15 cellular contexts compared by ENCODE assay signal in the genomic region with DNA sequence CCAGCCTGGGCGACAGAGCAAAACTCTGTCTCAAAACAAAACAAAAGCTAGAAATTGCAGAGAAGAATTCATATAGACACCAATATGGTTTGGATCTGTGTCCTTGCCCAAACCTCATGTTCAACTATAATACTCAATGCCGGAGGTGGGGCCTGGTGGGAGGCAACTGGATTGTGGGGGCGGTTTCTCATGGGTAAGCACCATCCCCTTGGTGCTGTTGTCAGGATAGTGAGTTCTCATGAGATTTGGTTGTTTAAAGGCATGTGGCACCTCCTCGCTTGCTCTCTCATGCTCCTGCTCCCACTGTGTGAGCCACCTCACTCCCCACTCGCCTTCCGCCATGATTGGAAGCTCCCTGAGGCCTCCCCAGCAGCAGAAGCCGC. TPM values are rescaled to one million over a fixed set of nuclear protein-coding genes. Genes with fewer than 3 reads are reported as not detected.
DNase-seq lines count a peak whose midpoint lies in the region; ATAC-seq and TF ChIP-seq lines count a peak whose summit lies in the region.
"Had no signal": no experiment of that assay in that cellular context is flagged by ENCODE, and none has a peak within 500 bp of the region (broad histone marks: within the 10 kb centered on the region; RNA-seq: fewer than 3 reads in every experiment).

No MANE protein-coding gene starts in this region.

- H3K27me3 Mint-ChIP-seq in H9 (ENCODE audit: low read depth) (no peaks in the 10 kb centered on the region), endodermal cell (ENCODE audit: insufficient read depth) (no peaks in the 10 kb centered on the region), neural progenitor cell (ENCODE audit: insufficient read depth, low read depth) (no peaks in the 10 kb centered on the region)
- no peaks in the 10 kb centered on the region for H3K27me3 Mint-ChIP-seq in stimulated activated naive CD8-positive, alpha-beta T cell treated with anti-CD3 and anti-CD28 coated beads, Interleukin-15, amount 100 ng/mL, for 72 hours
- H3K27me3 Mint-ChIP-seq: CD4-positive, alpha-beta memory T cell had no signal

- H4K91ac ChIP-seq in H9 (ENCODE audit: insufficient read length, low read depth, low read length): no peak overlapping the region

- H3K27ac ChIP-seq in H9 (ENCODE audit: insufficient read length, low read depth, low read length) (no peak overlapping the region), endodermal cell (ENCODE audit: low read depth, low read length) (no peak overlapping the region), neural progenitor cell (no peak overlapping the region), Karpas-422 (ENCODE audit: low read length) (no peak overlapping the region), SK-N-SH (ENCODE audit: low read depth in 2 of 2, low read length in 1 of 2) (no peak overlapping the region)

- H2AFZ ChIP-seq in H9 (ENCODE audit: low read length) (no peak overlapping the region), neural progenitor cell (replicated peaks) (no peak overlapping the region), Karpas-422 (ENCODE audit: low read length) (no peak overlapping the region), SK-N-SH (ENCODE audit: low read depth) (no peak overlapping the region)

- no peak overlapping the region for H3K23ac ChIP-seq in H9 (ENCODE audit: insufficient read length, low read depth, low read length)

- no peak overlapping the region for H3K18ac ChIP-seq in H9 (ENCODE audit: insufficient read length, low read depth, low read length)

- H3K79me2 ChIP-seq in H9 (ENCODE audit: insufficient read depth, low read length) (peaks cover 22% of the 10 kb centered on the region; the same call in 1 of the 2 replicates), neural progenitor cell (ENCODE audit: low read depth) (peaks cover 87% of the 10 kb centered on the region), Karpas-422 (ENCODE audit: low read length) (no peaks in the 10 kb centered on the region), SK-N-SH (ENCODE audit: insufficient read depth) (peaks cover 89% of the 10 kb centered on the region)

- H3K4me3 Mint-ChIP-seq in H9 (no peak overlapping the region), endodermal cell (no peak overlapping the region), neural progenitor cell (no peak overlapping the region)
- no peak overlapping the region for H3K4me3 Mint-ChIP-seq in stimulated activated naive CD8-positive, alpha-beta T cell treated with anti-CD3 and anti-CD28 coated beads, Interleukin-15, amount 100 ng/mL, for 72 hours
- H3K4me3 Mint-ChIP-seq: CD4-positive, alpha-beta memory T cell had no signal

- no peaks in the 10 kb centered on the region for H3K27me3 ChIP-seq in H9 (ENCODE audit: insufficient read depth, low read length)
- no peaks in the 10 kb centered on the region for H3K27me3 ChIP-seq in endodermal cell (ENCODE audit: control insufficient read depth, insufficient read depth, low read length, poor library complexity, severe bottlenecking)
- no peaks in the 10 kb centered on the region for H3K27me3 ChIP-seq in neural progenitor cell
- H3K27me3 ChIP-seq in Karpas-422 (ENCODE audit: low read length): no peaks in the 10 kb centered on the region
- no peaks in the 10 kb centered on the region for H3K27me3 ChIP-seq in SK-N-SH (ENCODE audit: insufficient read depth)

- H3F3A ChIP-seq in neural progenitor cell (ENCODE audit: low read depth) (no peaks in the 10 kb centered on the region), SK-N-SH (replicated peaks; ENCODE audit: insufficient read depth) (no peaks in the 10 kb centered on the region)

- no peak overlapping the region for H3K4me3 ChIP-seq in endodermal cell (ENCODE audit: low read length)
- no peak overlapping the region for H3K4me3 ChIP-seq in neural progenitor cell
- no peak overlapping the region for H3K4me3 ChIP-seq in Karpas-422 (ENCODE audit: low read length)
- no peak overlapping the region for H3K4me3 ChIP-seq in SK-N-SH (ENCODE audit: low read depth in 2 of 2, low read length in 1 of 2)

- no peak overlapping the region for H2BK20ac ChIP-seq in H9 (ENCODE audit: low read depth, low read length, poor library complexity, severe bottlenecking)

- POLR2A ChIA-PET in SK-N-SH (lab: Yijun Ruan, JAX): interaction anchor here (0.7 kb wide), 1 partner anchor 156 kb away, joined by 3 read pairs; no protein-coding TSS in a partner anchor

- WGBS in H9 (ENCODE audit: extremely low coverage, insufficient read length, low lambda C conversion rate): no CpG with 5 or more reads among the region's 7 CpGs
- WGBS in endodermal cell (ENCODE audit: insufficient coverage in 1 of 2, insufficient read length in 1 of 2), 2 experiments: 97% methylated on average over 7 of the region's 7 CpGs; no CpG with 5 or more reads in 1 of the 2 experiments
- 100% methylated on average over 7 of the region's 7 CpGs for WGBS in SK-N-SH (ENCODE audit: low lambda C conversion rate)

- TF ChIP-seq CTCF in H9 (conservative IDR thresholded peaks at IDR 0.05) (no peak), endodermal cell (conservative IDR thresholded peaks at IDR 0.05) (no peak), neural progenitor cell (IDR thresholded peaks at IDR 0.05) (no peak), SK-N-SH (IDR thresholded peaks at IDR 0.05) (no peak)

- H3T11ph ChIP-seq in H9 (ENCODE audit: low read length): no peak overlapping the region

- H3K9ac ChIP-seq in H9 (ENCODE audit: extremely low read depth, insufficient read length, low read length) (no peak overlapping the region), endodermal cell (ENCODE audit: extremely low read depth, low read length, poor library complexity, severe bottlenecking) (no peak overlapping the region), neural progenitor cell (no peak overlapping the region), Karpas-422 (ENCODE audit: low read length) (no peak overlapping the region), SK-N-SH (no peak overlapping the region)

- DNase-seq in H9 (no peak), endodermal cell (no peak), neural progenitor cell (ENCODE audit: low spot score) (no peak), Karpas-422 (no peak), SK-N-SH (no peak)
- DNase-seq in stimulated activated naive CD8-positive, alpha-beta T cell treated with anti-CD3 and anti-CD28 coated beads, Interleukin-15, amount 100 ng/mL, for 72 hours: no peak
- no peak for DNase-seq in activated CD4-positive, CD25-positive, alpha-beta regulatory T cell treated with anti-CD3 and anti-CD28 coated beads, Interleukin-2, amount 50 U/mL, for 72 hours
- DNase-seq: C1 segment of cervical spinal cord; CD4-positive, alpha-beta memory T cell; COR-L47; DMS153; DND-41; GOT3; HCEC 1CT had no signal

- H4K20me1 ChIP-seq in H9 (ENCODE audit: control insufficient read depth, insufficient read depth, insufficient read length): peaks cover 2% of the 10 kb centered on the region
- H4K20me1 ChIP-seq in neural progenitor cell (ENCODE audit: low read depth): peaks cover 26% of the 10 kb centered on the region
- H4K20me1 ChIP-seq in Karpas-422 (ENCODE audit: insufficient read depth, low read depth, low read length): no peaks in the 10 kb centered on the region
- H4K20me1 ChIP-seq in SK-N-SH (ENCODE audit: insufficient read depth): peaks cover 7% of the 10 kb centered on the region; the same call in 1 of the 2 replicates

- peaks cover 3% of the 10 kb centered on the region for H3K79me1 ChIP-seq in H9 (ENCODE audit: insufficient read depth, low read depth, low read length, poor library complexity, severe bottlenecking)

- TF ChIP-seq RAD21 in Ishikawa (IDR thresholded peaks at IDR 0.05; ENCODE audit: low read depth) (no peak), SK-N-SH (IDR thresholded peaks at IDR 0.05; ENCODE audit: low read length) (no peak)

- no peak overlapping the region for H4K5ac ChIP-seq in H9 (ENCODE audit: insufficient read length, low read depth, low read length)

- no peak overlapping the region for H2BK120ac ChIP-seq in H9 (ENCODE audit: low read depth, low read length, poor library complexity, severe bottlenecking)

- H3K14ac ChIP-seq in H9 (ENCODE audit: insufficient read depth, low read length): no peak overlapping the region

- peaks cover 2% of the 10 kb centered on the region for H3K23me2 ChIP-seq in H9 (ENCODE audit: insufficient read length, low read depth, low read length, poor library complexity, severe bottlenecking)

- H3K27ac Mint-ChIP-seq in H9 (peak overlapping the region; percentile 46 to 92 (median 88); a peak in 4 of 7 replicates), endodermal cell (peak overlapping the region; percentile 66), neural progenitor cell (peak overlapping the region; percentile 59)
- H3K27ac Mint-ChIP-seq in stimulated activated naive CD8-positive, alpha-beta T cell treated with anti-CD3 and anti-CD28 coated beads, Interleukin-15, amount 100 ng/mL, for 72 hours: no peak overlapping the region

- no peak for ATAC-seq in stimulated activated naive CD8-positive, alpha-beta T cell treated with anti-CD3 and anti-CD28 coated beads, Interleukin-15, amount 100 ng/mL, for 72 hours

- H3K4ac ChIP-seq in H9 (ENCODE audit: low read depth, low read length): no peak overlapping the region

- TF ChIP-seq EP300 in Ishikawa (IDR thresholded peaks at IDR 0.05; ENCODE audit: borderline replicate concordance): no peak
- no peak for TF ChIP-seq EP300 in SK-N-SH (IDR thresholded peaks at IDR 0.05; ENCODE audit: borderline replicate concordance in 1 of 2, low read depth in 1 of 2, low read length in 1 of 2)

- no peak overlapping the region for H2AK5ac ChIP-seq in H9 (ENCODE audit: insufficient read length, low read length)

- H2BK15ac ChIP-seq in H9 (ENCODE audit: low read depth, low read length): no peak overlapping the region

- H2BK5ac ChIP-seq in H9 (ENCODE audit: insufficient read length, low read length): no peak overlapping the region

- H3K9me3 ChIP-seq in H9 (ENCODE audit: control insufficient read depth, low read depth, low read length): no peaks in the 10 kb centered on the region
- no peaks in the 10 kb centered on the region for H3K9me3 ChIP-seq in endodermal cell (ENCODE audit: control insufficient read depth, low read length)
- no peaks in the 10 kb centered on the region for H3K9me3 ChIP-seq in neural progenitor cell (ENCODE audit: low read depth)
- H3K9me3 ChIP-seq in Karpas-422 (ENCODE audit: low read length): no peaks in the 10 kb centered on the region
- no peaks in the 10 kb centered on the region for H3K9me3 ChIP-seq in SK-N-SH

- peaks cover 64% of the 10 kb centered on the region for H3K36me3 ChIP-seq in endodermal cell (ENCODE audit: control insufficient read depth, insufficient read depth, low read length)
- no peaks in the 10 kb centered on the region for H3K36me3 ChIP-seq in neural progenitor cell
- no peaks in the 10 kb centered on the region for H3K36me3 ChIP-seq in Karpas-422 (ENCODE audit: insufficient read depth, low read length)
- H3K36me3 ChIP-seq in SK-N-SH (replicated peaks in 1 of 2; ENCODE audit: control insufficient read depth in 1 of 2, insufficient read depth in 2 of 2, low read length in 1 of 2): peaks cover 0 to 14% of the 10 kb centered on the region in 2 experiments

- CTCF ChIA-PET in SK-N-SH (lab: Yijun Ruan, JAX): no interaction called here

- no peaks in the 10 kb centered on the region for H3K9me2 ChIP-seq in Karpas-422 (replicated peaks; ENCODE audit: insufficient read depth, low read length)
- no peaks in the 10 kb centered on the region for H3K9me2 ChIP-seq in SK-N-SH

- no peak overlapping the region for H4K8ac ChIP-seq in H9 (replicated peaks; ENCODE audit: insufficient read length, low read depth, low read length)

- H2BK12ac ChIP-seq in H9 (ENCODE audit: insufficient read length, low read depth, low read length): no peak overlapping the region

- no peaks in the 10 kb centered on the region; a peak in 1 of 5 replicates for H3K9me3 Mint-ChIP-seq in H9
- no peaks in the 10 kb centered on the region for H3K9me3 Mint-ChIP-seq in endodermal cell
- H3K9me3 Mint-ChIP-seq in neural progenitor cell: peaks cover 13% of the 10 kb centered on the region
- H3K9me3 Mint-ChIP-seq in stimulated activated naive CD8-positive, alpha-beta T cell treated with anti-CD3 and anti-CD28 coated beads, Interleukin-15, amount 100 ng/mL, for 72 hours: no peaks in the 10 kb centered on the region
- H3K9me3 Mint-ChIP-seq: CD4-positive, alpha-beta memory T cell had no signal

- no peak overlapping the region for H3K4me2 ChIP-seq in H9 (ENCODE audit: insufficient read depth, insufficient read length, low read length)
- no peak overlapping the region for H3K4me2 ChIP-seq in neural progenitor cell
- no peak overlapping the region for H3K4me2 ChIP-seq in Karpas-422 (ENCODE audit: low read depth, low read length, poor library complexity, severe bottlenecking)
- no peak overlapping the region for H3K4me2 ChIP-seq in SK-N-SH

- peaks cover 36 to 55% of the 10 kb centered on the region in 2 experiments for H3K4me1 Mint-ChIP-seq in H9
- H3K4me1 Mint-ChIP-seq in endodermal cell: peaks cover 40% of the 10 kb centered on the region
- H3K4me1 Mint-ChIP-seq in neural progenitor cell: peaks cover 26% of the 10 kb centered on the region
- H3K4me1 Mint-ChIP-seq in stimulated activated naive CD8-positive, alpha-beta T cell treated with anti-CD3 and anti-CD28 coated beads, Interleukin-15, amount 100 ng/mL, for 72 hours: peaks cover 22% of the 10 kb centered on the region

- H3K36me3 Mint-ChIP-seq in H9 (ENCODE audit: insufficient read depth in 1 of 3, low read depth in 3 of 3) (peaks cover 25 to 30% (median 29%) of the 10 kb centered on the region in 3 experiments), endodermal cell (ENCODE audit: low read depth) (peaks cover 63% of the 10 kb centered on the region), neural progenitor cell (peaks cover 42% of the 10 kb centered on the region)
- H3K36me3 Mint-ChIP-seq: CD4-positive, alpha-beta memory T cell had no signal

- H3K4me1 ChIP-seq in H9 (ENCODE audit: insufficient read depth, low read length): no peaks in the 10 kb centered on the region
- H3K4me1 ChIP-seq in endodermal cell (ENCODE audit: control insufficient read depth, insufficient read depth, low read length): no peaks in the 10 kb centered on the region
- H3K4me1 ChIP-seq in neural progenitor cell: peaks cover 6% of the 10 kb centered on the region
- H3K4me1 ChIP-seq in Karpas-422 (ENCODE audit: low read length): no peaks in the 10 kb centered on the region
- peaks cover 4 to 8% of the 10 kb centered on the region in 2 experiments; a peak in 1 of 4 replicates for H3K4me1 ChIP-seq in SK-N-SH (ENCODE audit: control insufficient read depth in 1 of 2, insufficient read depth in 2 of 2, low read depth in 1 of 2, low read length in 1 of 2)

- no peak overlapping the region for H3K56ac ChIP-seq in H9 (ENCODE audit: insufficient read length, low read depth, low read length)

RNA-seq across cellular contexts. Expression of a gene that starts 15.2 kb away (rescaled TPM):
- total RNA-seq in H9 (2021) (29.2 and 34.3 TPM in 2 replicates), endodermal cell (100 to 1,000 TPM in 1 of 2 donors, 10 to 100 TPM in 1; 78.5 to 101 TPM), neural progenitor cell (ENCODE audit: low replicate concordance) (21.5 and 32.2 TPM in 2 replicates)
- 48.7 TPM for polyA plus RNA-seq in endodermal cell (2013, experiment 1 of 2)
- 43.3 TPM for polyA plus RNA-seq in endodermal cell (2013, experiment 2 of 2)
- 0.19 and 0.79 TPM in 2 replicates for total RNA-seq in Karpas-422 (2014; rRNA removed; shearing (Covaris generic); ENCODE audit: low replicate concordance)
- polyA plus RNA-seq in SK-N-SH (2012; rRNA removed): 22.5 and 23.9 TPM in 2 replicates
- 13.1 and 17.3 TPM in 2 replicates for polyA plus RNA-seq in SK-N-SH (2012; cell fraction: cytosol; rRNA removed)
- polyA plus RNA-seq in SK-N-SH (2012; cell fraction: nucleus; rRNA removed): 92.5 and 116 TPM in 2 replicates

RNA-seq across cellular contexts. Expression of a gene that starts 53.7 kb away (rescaled TPM):
- total RNA-seq in H9 (2021): 7.0 and 7.1 TPM in 2 replicates
- 10 to 100 TPM in 1 of 2 donors, 1 to 10 TPM in 1; 6.5 to 10.4 TPM for total RNA-seq in endodermal cell
- polyA plus RNA-seq in endodermal cell (2013, experiment 1 of 2): 5.9 TPM
- polyA plus RNA-seq in endodermal cell (2013, experiment 2 of 2): 4.6 TPM
- total RNA-seq in neural progenitor cell (ENCODE audit: low replicate concordance): 3.5 and 3.8 TPM in 2 replicates
- total RNA-seq in Karpas-422 (2014; rRNA removed; shearing (Covaris generic); ENCODE audit: low replicate concordance): 3.5 and 5.1 TPM in 2 replicates
- polyA plus RNA-seq in SK-N-SH (2012; rRNA removed): 1.9 and 2.6 TPM in 2 replicates
- 3.2 and 4.1 TPM in 2 replicates for polyA plus RNA-seq in SK-N-SH (2012; cell fraction: cytosol; rRNA removed)
- 0.86 and 1.3 TPM in 2 replicates for polyA plus RNA-seq in SK-N-SH (2012; cell fraction: nucleus; rRNA removed)

Comparison
In these comparisons a context has a peak if more than half of its experiments do, and no peak if none do; other contexts are left out.
1. H3K27ac Mint-ChIP-seq: peak in H9 (3 of 3), endodermal cell (single experiment) and neural progenitor cell (single experiment); none in stimulated activated naive CD8-positive, alpha-beta T cell treated with anti-CD3 and anti-CD28 coated beads, Interleukin-15, amount 100 ng/mL, for 72 hours (0 of 2).
2. RNA of a gene that starts 15.2 kb away (total RNA-seq): 78.5 to 101 TPM in endodermal cell, 29.2 to 34.3 TPM in H9 and 21.5 to 32.2 TPM in neural progenitor cell; 0.19 to 0.79 TPM in Karpas-422; every median in the first group is over 10 times any median in the second.